7 cellular contexts compared by ENCODE assay signal in the genomic region with DNA sequence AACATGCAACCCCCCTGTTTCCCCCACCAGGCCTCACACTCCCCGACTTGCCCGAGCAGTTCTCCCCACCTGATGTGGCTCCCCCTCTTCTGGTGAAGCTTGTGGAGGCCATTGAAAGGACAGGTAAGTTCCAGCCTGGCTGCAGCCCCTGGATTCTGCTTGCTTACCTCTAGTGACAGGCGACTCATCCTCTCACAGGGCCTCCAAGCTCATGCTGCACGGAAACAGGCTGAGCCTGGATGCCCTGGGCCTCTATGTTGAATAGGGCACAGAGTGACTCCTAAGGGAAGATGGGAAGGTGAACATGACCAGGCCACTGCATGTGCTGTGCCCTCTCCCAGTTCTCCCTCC. TPM values are rescaled to one million over a fixed set of nuclear protein-coding genes. Genes with fewer than 3 reads are reported as not detected.
A peak's percentile ranks its signal among the peaks of the same experiment; 100 is the strongest.
DNase-seq lines count a peak whose midpoint lies in the region; ATAC-seq and TF ChIP-seq lines count a peak whose summit lies in the region.

No MANE protein-coding gene starts in this region.

- H3K4me1 ChIP-seq in PC-3 (ENCODE audit: insufficient read depth, low read length), result peaks cover 9% of the 10 kb centered on the region; the same call in 1 of the 2 replicates

- no peaks in the 10 kb centered on the region for H3F3A ChIP-seq in PC-3 (ENCODE audit: low read length, unreplicated experiment)

- TF ChIP-seq CTCF in GM12865 (IDR thresholded peaks at IDR 0.05; ENCODE audit: insufficient read depth, low read depth, low read length, missing control alignments), result no peak
- TF ChIP-seq CTCF in PC-3 (conservative IDR thresholded peaks at IDR 0.05; ENCODE audit: low read depth, low read length), result no peak

- intact Hi-C loops in PC-3 (cut with micrococcal nuclease), result no loop called here

- peak overlapping the region in 1 of 2 donors; percentile 68 for H3K27ac Mint-ChIP-seq in effector memory CD8-positive, alpha-beta T cell
- peak overlapping the region; percentile 84 for H3K27ac Mint-ChIP-seq in stimulated activated memory B cell treated with anti-CD40 and anti-IgM and Interleukin-4, amounts not matched to agents 10 μg/mL and 1 μg/mL and 100 μg/mL, for 72 hours

- POLR2A ChIA-PET in PC-3 (lab: Charles Lee; ENCODE audit: unreplicated experiment) (no interaction called here), HEK293T (lab: Yijun Ruan, JAX) (interaction anchor here (0.8 to 1.4 kb wide), 5 partner anchors 9 to 160 kb away, joined by 3 to 4 read pairs (median 3); a partner anchor contains a TSS)

- peaks cover 32% of the 10 kb centered on the region for H3K36me3 Mint-ChIP-seq in effector memory CD8-positive, alpha-beta T cell (ENCODE audit: insufficient read depth)
- peaks cover 22% of the 10 kb centered on the region for H3K36me3 Mint-ChIP-seq in stimulated activated memory B cell treated with anti-CD40 and anti-IgM and Interleukin-4, amounts not matched to agents 10 μg/mL and 1 μg/mL and 100 μg/mL, for 72 hours

- peaks cover 10% of the 10 kb centered on the region; the same call in 1 of the 2 replicates for H3K79me2 ChIP-seq in PC-3 (ENCODE audit: low read length)

- CTCF ChIA-PET in PC-3 (lab: Charles Lee), result interaction anchor here (0.6 kb wide), 1 partner anchor 42 kb away, joined by 3 read pairs; no protein-coding TSS in a partner anchor
- CTCF ChIA-PET in HEK293T (lab: Yijun Ruan, JAX), result interaction anchor here (2.0 kb wide), 1 partner anchor 47 kb away, joined by 4 read pairs; no protein-coding TSS in a partner anchor

- ATAC-seq in PC-3 (peak; percentile 35), GM21737 (IDR thresholded peaks at IDR 0.05; ENCODE audit: unreplicated experiment) (no peak)
- ATAC-seq in effector memory CD8-positive, alpha-beta T cell (replicated peaks), result no peak
- no peak for ATAC-seq in stimulated activated memory B cell treated with anti-CD40 and anti-IgM and Interleukin-4, amounts not matched to agents 10 μg/mL and 1 μg/mL and 100 μg/mL, for 72 hours

- no peaks in the 10 kb centered on the region; the same call in 1 of the 2 replicates for H4K20me1 ChIP-seq in PC-3 (ENCODE audit: low read length)

- DNase-seq in GM12865 (ENCODE audit: low read depth) (no peak), PC-3 (no peak), HEK293T (ENCODE audit: extremely low spot score) (no peak), NCI-H1417 (lab: John Stamatoyannopoulos, UW) (no peak)
- no peak for DNase-seq in effector memory CD8-positive, alpha-beta T cell

- peak overlapping the region; percentile 42 to 59 for H3K4me3 Mint-ChIP-seq in effector memory CD8-positive, alpha-beta T cell
- peak overlapping the region; percentile 71 for H3K4me3 Mint-ChIP-seq in stimulated activated memory B cell treated with anti-CD40 and anti-IgM and Interleukin-4, amounts not matched to agents 10 μg/mL and 1 μg/mL and 100 μg/mL, for 72 hours

- peaks cover 13% of the 10 kb centered on the region; the same call in 1 of the 2 replicates for H3K36me3 ChIP-seq in PC-3 (ENCODE audit: low read depth, low read length)

- H3K4me2 ChIP-seq in PC-3 (ENCODE audit: low read length), result no peak overlapping the region

- no peaks in the 10 kb centered on the region for H3K9me2 ChIP-seq in PC-3 (replicated peaks; ENCODE audit: low read length)

- no peak overlapping the region for H3K9ac ChIP-seq in PC-3 (ENCODE audit: low read length)

- no peak overlapping the region for H2AFZ ChIP-seq in PC-3 (ENCODE audit: low read length)

- H3K27ac ChIP-seq in PC-3 (ENCODE audit: low read length), result no peak overlapping the region

- H3K4me3 ChIP-seq in GM12865 (ENCODE audit: low read depth, low read length) (peak overlapping the region; percentile 44), PC-3 (ENCODE audit: low read length) (no peak overlapping the region)

- no peaks in the 10 kb centered on the region for H3K27me3 ChIP-seq in PC-3 (ENCODE audit: low read length)

- H3K9me3 Mint-ChIP-seq in effector memory CD8-positive, alpha-beta T cell, result no peaks in the 10 kb centered on the region
- H3K9me3 Mint-ChIP-seq in stimulated activated memory B cell treated with anti-CD40 and anti-IgM and Interleukin-4, amounts not matched to agents 10 μg/mL and 1 μg/mL and 100 μg/mL, for 72 hours, result no peaks in the 10 kb centered on the region

- H3K27me3 Mint-ChIP-seq in effector memory CD8-positive, alpha-beta T cell, result no peaks in the 10 kb centered on the region
- H3K27me3 Mint-ChIP-seq in stimulated activated memory B cell treated with anti-CD40 and anti-IgM and Interleukin-4, amounts not matched to agents 10 μg/mL and 1 μg/mL and 100 μg/mL, for 72 hours, result no peaks in the 10 kb centered on the region

- BruUV-seq in PC-3 (replicated peaks; lab: Mats Ljungman, UMichigan), result no TSS peak

- H3K4me1 Mint-ChIP-seq in effector memory CD8-positive, alpha-beta T cell (ENCODE audit: low read depth in 2 of 2), result peaks cover 8 to 16% of the 10 kb centered on the region in 2 donors
- peaks cover 30% of the 10 kb centered on the region for H3K4me1 Mint-ChIP-seq in stimulated activated memory B cell treated with anti-CD40 and anti-IgM and Interleukin-4, amounts not matched to agents 10 μg/mL and 1 μg/mL and 100 μg/mL, for 72 hours

- no peaks in the 10 kb centered on the region for H3K9me3 ChIP-seq in PC-3 (ENCODE audit: low read length)

TF ChIP-seq in HEK293T, 16 proteins besides CTCF, POLR2A, EP300 and RAD21:
- TF ChIP-seq BHLHE40 (IDR thresholded peaks at IDR 0.05; ENCODE audit: borderline replicate concordance) (no peak), CTBP1 (IDR thresholded peaks at IDR 0.05; ENCODE audit: borderline replicate concordance) (no peak), NFRKB (IDR thresholded peaks at IDR 0.05) (no peak), ELF4 (IDR thresholded peaks at IDR 0.05) (no peak), LEF1 (IDR thresholded peaks at IDR 0.05; ENCODE audit: borderline replicate concordance) (no peak), FOXK2 (IDR thresholded peaks at IDR 0.05) (no peak), ARNT (IDR thresholded peaks at IDR 0.05) (no peak), HDGF (IDR thresholded peaks at IDR 0.05; ENCODE audit: borderline replicate concordance) (no peak), TARDBP (IDR thresholded peaks at IDR 0.05) (no peak), SP1 (IDR thresholded peaks at IDR 0.05) (no peak), L3MBTL2 (conservative IDR thresholded peaks at IDR 0.05) (no peak), FOXA1 (IDR thresholded peaks at IDR 0.05) (no peak), ZNF384 (IDR thresholded peaks at IDR 0.05) (no peak), FOXM1 (IDR thresholded peaks at IDR 0.05; ENCODE audit: borderline replicate concordance) (no peak)
- TF ChIP-seq, protein P1, sequence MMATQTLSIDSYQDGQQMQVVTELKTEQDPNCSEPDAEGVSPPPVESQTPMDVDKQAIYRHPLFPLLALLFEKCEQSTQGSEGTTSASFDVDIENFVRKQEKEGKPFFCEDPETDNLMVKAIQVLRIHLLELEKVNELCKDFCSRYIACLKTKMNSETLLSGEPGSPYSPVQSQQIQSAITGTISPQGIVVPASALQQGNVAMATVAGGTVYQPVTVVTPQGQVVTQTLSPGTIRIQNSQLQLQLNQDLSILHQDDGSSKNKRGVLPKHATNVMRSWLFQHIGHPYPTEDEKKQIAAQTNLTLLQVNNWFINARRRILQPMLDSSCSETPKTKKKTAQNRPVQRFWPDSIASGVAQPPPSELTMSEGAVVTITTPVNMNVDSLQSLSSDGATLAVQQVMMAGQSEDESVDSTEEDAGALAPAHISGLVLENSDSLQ (IDR thresholded peaks at IDR 0.05), result no peak

RNA-seq across cellular contexts. Expression of a gene that starts 7.5 kb away (rescaled TPM):
- 13.9 and 15.8 TPM in 2 replicates for total RNA-seq in PC-3 (2014; rRNA removed)

RNA-seq across cellular contexts. Expression of a gene that starts 13.2 kb away (rescaled TPM):
- total RNA-seq in PC-3 (2014; rRNA removed), result 31.1 and 35.0 TPM in 2 replicates

RNA-seq across cellular contexts. Expression of a gene that starts 32.6 kb away (rescaled TPM):
- total RNA-seq in PC-3 (2014; rRNA removed), result 34.2 and 44.7 TPM in 2 replicates

RNA-seq across cellular contexts. Expression of a gene that starts 43.4 kb away (rescaled TPM):
- total RNA-seq in PC-3 (2014; rRNA removed), result 5.7 and 6.7 TPM in 2 replicates
